1 cellular context compared by ENCODE assay signal in genomic region chr5:147442134-147442726, GRCh38.
TF ChIP-seq lines count a peak whose summit lies in the region.

No MANE protein-coding gene starts in this region.

TF ChIP-seq in IMR-90, 13 proteins besides CTCF, POLR2A, EP300 and RAD21 (continued from another document):
- TF ChIP-seq NFE2L2 (IDR thresholded peaks at IDR 0.05; ENCODE audit: low read depth, low read length) = no peak
- TF ChIP-seq MAZ (IDR thresholded peaks at IDR 0.05; ENCODE audit: borderline replicate concordance, low read depth, low read length) = no peak
